18 cellular contexts compared by ENCODE assay signal in the genomic region with DNA sequence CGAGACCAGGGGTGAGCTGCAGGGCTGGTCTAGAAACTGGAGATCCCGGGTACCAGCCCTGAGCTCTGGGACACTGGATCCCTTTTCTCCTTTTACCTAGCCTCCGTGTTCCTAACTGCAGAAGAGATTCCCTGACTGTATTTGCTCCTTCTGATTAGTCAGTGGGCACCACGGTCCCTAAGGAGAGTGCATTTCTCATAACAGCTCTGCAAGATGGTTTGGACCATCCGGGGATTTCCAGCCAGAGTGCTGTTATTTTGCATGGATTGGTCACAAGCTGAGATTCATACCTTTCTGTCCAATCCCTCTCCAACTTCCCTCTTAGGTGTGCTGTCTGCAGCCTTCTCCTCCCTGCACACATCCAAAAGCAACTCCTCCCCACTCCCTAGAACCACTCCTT.
"Had no signal": no experiment of that assay in that cellular context is flagged by ENCODE, and none has a peak within 500 bp of the region (broad histone marks: within the 10 kb centered on the region; RNA-seq: fewer than 3 reads in every experiment).

No MANE protein-coding gene starts in this region.

- H3K36me3 Mint-ChIP-seq: activated naive CD4-positive, alpha-beta T cell treated with anti-CD3 and anti-CD28 coated beads, Interleukin-2, amount 50 U/mL, for 72 hours had no signal

- H3K9me3 Mint-ChIP-seq: activated naive CD4-positive, alpha-beta T cell treated with anti-CD3 and anti-CD28 coated beads, Interleukin-2, amount 50 U/mL, for 72 hours; activated T-helper 1 cell treated with anti-CD3 and anti-CD28 coated beads, Interleukin-12 subunit alpha, Interleukin-12 subunit beta, Interleukin-2, Interleukin-4 antibody, amounts not matched to agents 30 ng/mL and 10 ng/mL and 1 ng/mL, durations not matched to agents 14 hours and 24 hours and 36 hours; effector memory CD8-positive, alpha-beta T cell; mesothelial cell of epicardium had no signal

- ATAC-seq: activated CD4-positive, CD25-positive, alpha-beta regulatory T cell treated with anti-CD3 and anti-CD28 coated beads, Interleukin-2, amount 50 U/mL, for 24 hours; activated naive CD4-positive, alpha-beta T cell treated with anti-CD3 and anti-CD28 coated beads, Interleukin-2, amount 50 U/mL, for 72 hours; effector memory CD8-positive, alpha-beta T cell had no signal

- H3K27ac Mint-ChIP-seq: activated T-helper 1 cell treated with anti-CD3 and anti-CD28 coated beads, Interleukin-12 subunit alpha, Interleukin-12 subunit beta, Interleukin-2, Interleukin-4 antibody, amounts not matched to agents 30 ng/mL and 10 ng/mL and 1 ng/mL, durations not matched to agents 14 hours and 24 hours and 36 hours had no signal

- H3K4me3 Mint-ChIP-seq: activated T-helper 1 cell treated with anti-CD3 and anti-CD28 coated beads, Interleukin-12 subunit alpha, Interleukin-12 subunit beta, Interleukin-2, Interleukin-4 antibody, amounts not matched to agents 30 ng/mL and 10 ng/mL and 1 ng/mL, durations not matched to agents 14 hours and 24 hours and 36 hours; effector memory CD8-positive, alpha-beta T cell; mesothelial cell of epicardium had no signal

- H3K36me3 ChIP-seq: adrenal gland, cardiac muscle cell, spleen, thyroid gland had no signal

- H3K27ac ChIP-seq: adrenal gland, cardiac muscle cell, epithelial cell of prostate, spleen, thyroid gland had no signal

- H3K27me3 ChIP-seq: adrenal gland, cardiac muscle cell, thyroid gland had no signal

- H3K9me3 ChIP-seq: adrenal gland, spleen, thyroid gland had no signal

- DNase-seq: activated CD4-positive, alpha-beta T cell treated with anti-CD3 and anti-CD28 coated beads, Interleukin-2, amount 50 U/mL, for 1 hour; activated gamma-delta T cell treated with Interleukin-2 at 50 U/mL for 16 hours; adrenal gland; effector memory CD8-positive, alpha-beta T cell; occipital lobe; retina; spleen; stimulated activated CD8-positive, alpha-beta memory T cell treated with anti-CD3 and anti-CD28 coated beads, Interleukin-4, amount 100 ng/mL, for 48 hours; stimulated activated naive CD4-positive, alpha-beta T cell treated with Interleukin-2 at 50 U/mL for 16 hours; T-helper 9 cell; thyroid gland had no signal

- H3K4me1 ChIP-seq: adrenal gland, thyroid gland had no signal

- H3K4me3 ChIP-seq: adrenal gland, cardiac muscle cell, lung, spleen, thyroid gland had no signal
